In genomic region chr11:69654001-69654659, GRCh38 we compare ENCODE assay signal across 1 cellular context.
TF ChIP-seq lines count a peak whose summit lies in the region.

No MANE protein-coding gene starts in this region.

TF ChIP-seq in H1, 55 proteins besides CTCF, POLR2A, EP300 and RAD21:
- peak; percentile 18; the same call in 1 of the 2 replicates for TF ChIP-seq POLR2AphosphoS5 (IDR thresholded peaks at IDR 0.05; ENCODE audit: low read depth, low read length)
- no peak for TF ChIP-seq CHD7 (IDR thresholded peaks at IDR 0.05; ENCODE audit: insufficient replicate concordance, low read length)
